8 cellular contexts compared by ENCODE assay signal in the genomic region with DNA sequence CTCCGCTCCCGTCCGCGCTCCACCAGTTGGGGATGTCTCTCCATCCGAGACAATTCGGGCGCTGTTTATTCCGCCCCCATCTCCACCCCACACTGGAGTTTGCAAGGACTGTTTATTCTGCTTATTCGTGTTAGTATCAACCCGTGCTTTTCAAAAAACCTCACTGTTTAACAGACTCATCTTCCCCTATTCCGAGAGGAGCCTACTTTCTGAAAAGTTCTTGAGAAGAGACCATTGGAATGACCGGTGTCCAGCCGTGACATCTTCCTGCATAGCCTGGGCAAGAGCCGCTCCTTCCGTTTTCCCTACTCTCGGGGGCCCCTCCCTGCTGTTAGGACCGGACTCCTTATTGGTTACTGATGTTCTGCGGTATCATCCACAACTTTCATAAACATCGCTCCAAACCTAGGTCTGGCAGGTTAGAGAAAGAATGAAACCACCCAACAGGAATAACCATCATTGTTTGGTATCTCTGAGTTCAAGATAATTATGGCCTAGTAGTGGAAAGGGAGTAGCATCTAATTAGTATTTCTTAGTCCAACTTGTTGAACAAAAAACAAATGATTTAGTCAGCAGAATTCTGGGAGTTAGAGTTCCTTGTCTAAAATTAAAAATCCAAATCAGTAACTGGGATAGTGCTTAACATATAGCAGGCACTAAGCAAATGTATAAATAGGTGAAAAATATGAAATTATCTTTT. TPM values are rescaled to one million over a fixed set of nuclear protein-coding genes. Genes with fewer than 3 reads are reported as not detected.
DNase-seq lines count a peak whose midpoint lies in the region; ATAC-seq, FAIRE-seq and TF ChIP-seq lines count a peak whose summit lies in the region.

No MANE protein-coding gene starts in this region.

- no peaks in the 10 kb centered on the region for H3K36me3 ChIP-seq in bronchial epithelial cell (ENCODE audit: control insufficient read depth, insufficient read depth, low read length)
- no peaks in the 10 kb centered on the region for H3K36me3 ChIP-seq in iPS-15b (ENCODE audit: control insufficient read depth, insufficient read depth, low read length)
- H3K36me3 ChIP-seq in sigmoid colon = peaks cover 0 to under 1% (median 0%) of the 10 kb centered on the region in 4 donors

- 0 to 1% methylated on average over 19 of the region's 19 CpGs for WGBS in sigmoid colon, 2 donors

- peak overlapping the region; percentile 92 to 99 (median 98) for H3K27ac ChIP-seq in sigmoid colon

- ATAC-seq in HG02610 (IDR thresholded peaks at IDR 0.05; ENCODE audit: unreplicated experiment) (peak; percentile 47), T-helper 17 cell (no peak)

- H3K9me3 ChIP-seq in T-helper 17 cell (ENCODE audit: control insufficient read depth, low read length, poor library complexity, severe bottlenecking) (no peaks in the 10 kb centered on the region), iPS-15b (ENCODE audit: control insufficient read depth, insufficient read depth, low read length) (no peaks in the 10 kb centered on the region), sigmoid colon (no peaks in the 10 kb centered on the region)

- H3K27me3 ChIP-seq in bronchial epithelial cell (ENCODE audit: control insufficient read depth, insufficient read depth, low read length) (no peaks in the 10 kb centered on the region), iPS-15b (ENCODE audit: control insufficient read depth, insufficient read depth, low read length) (peaks cover 8% of the 10 kb centered on the region), sigmoid colon (no peaks in the 10 kb centered on the region)

- peaks cover 33% of the 10 kb centered on the region for H3K4me1 Mint-ChIP-seq in T-helper 17 cell

- TF ChIP-seq POLR2A in sigmoid colon (IDR thresholded peaks at IDR 0.05) = peak; percentile 67 to 82

- peak overlapping the region; percentile 89 for H3K9ac ChIP-seq in iPS-15b (ENCODE audit: low read depth, low read length)

- H3K27ac Mint-ChIP-seq in T-helper 17 cell = peak overlapping the region; percentile 98

- no peak for TF ChIP-seq CTCF in bronchial epithelial cell (IDR thresholded peaks at IDR 0.05; ENCODE audit: insufficient read depth, low read length, severe bottlenecking)
- no peak for TF ChIP-seq CTCF in sigmoid colon (IDR thresholded peaks at IDR 0.05)

- DNase-seq in NCI-H146 (lab: John Stamatoyannopoulos, UW) (peak; percentile 73), T-helper 17 cell (peak in 2 of 3 donors; percentile 12 to 14), bronchial epithelial cell (ENCODE audit: low read depth) (peak; percentile 73), sigmoid colon (peak; percentile 95), NCI-H1436 (lab: John Stamatoyannopoulos, UW) (no peak)

- FAIRE-seq in bronchial epithelial cell (lab: Jason Lieb, UNC) = no peak

- no peak for TF ChIP-seq EP300 in sigmoid colon (IDR thresholded peaks at IDR 0.05)

- intact Hi-C loops in sigmoid colon (cut with DNase I) = loop anchor here (1.0 to 5.0 kb wide), 4 partner anchors 55 to 188 kb away; a partner anchor contains a TSS

- H3K4me1 ChIP-seq in iPS-15b (ENCODE audit: control insufficient read depth, insufficient read depth, low read length) (peaks cover 2% of the 10 kb centered on the region), sigmoid colon (peaks cover 0 to 41% (median 22%) of the 10 kb centered on the region in 4 donors)

- H3K4me3 Mint-ChIP-seq in T-helper 17 cell = peak overlapping the region; percentile 100

- H3K27me3 Mint-ChIP-seq in T-helper 17 cell = peaks cover 8% of the 10 kb centered on the region

- peaks cover 16% of the 10 kb centered on the region for H3K36me3 Mint-ChIP-seq in T-helper 17 cell (ENCODE audit: low read depth)

- H3K4me3 ChIP-seq in GM08714 (ENCODE audit: low read length) = peak overlapping the region; percentile 99
- peak overlapping the region; percentile 81 for H3K4me3 ChIP-seq in bronchial epithelial cell (ENCODE audit: low read depth, low read length)
- H3K4me3 ChIP-seq in iPS-15b (ENCODE audit: low read depth, low read length) = peak overlapping the region; percentile 94
- peak overlapping the region; percentile 68 to 95 (median 86) for H3K4me3 ChIP-seq in sigmoid colon

RNA-seq across cellular contexts. Expression of a gene that starts 0.8 kb away (rescaled TPM):
- total RNA-seq in T-helper 17 cell (10 to 100 TPM; 56.4 to 61.8 TPM), bronchial epithelial cell (30.0 and 38.1 TPM in 2 replicates), sigmoid colon (100 to 1,000 TPM in 2 of 4 donors, 10 to 100 TPM in 2; 48.2 to 105 (median 94.1) TPM)
- polyA plus RNA-seq in sigmoid colon = 10 to 100 TPM; 30.3 to 60.1 (median 52.3) TPM

RNA-seq across cellular contexts. Expression of a gene that starts 34.6 kb away (rescaled TPM):
- total RNA-seq in T-helper 17 cell (under 1 TPM; 0.18 to 0.35 TPM), bronchial epithelial cell (under 0.01 and 0.13 TPM in 2 replicates), sigmoid colon (not detected)
- polyA plus RNA-seq in sigmoid colon = not detected

RNA-seq across cellular contexts. Expression of a gene that starts 55.2 kb away (rescaled TPM):
- total RNA-seq in T-helper 17 cell (100 to 1,000 TPM; 124 to 134 TPM), bronchial epithelial cell (11.3 and 14.3 TPM in 2 replicates), sigmoid colon (10 to 100 TPM; 24.7 to 28.0 (median 26.1) TPM)
- polyA plus RNA-seq in sigmoid colon = 10 to 100 TPM; 13.8 to 31.3 (median 15.0) TPM
